Comparison of ENCODE assay signal across 5 cellular contexts in genomic region chr1:219749370-219749769, GRCh38.
"Had no signal": no experiment of that assay in that cellular context is flagged by ENCODE, and none has a peak within 500 bp of the region (broad histone marks: within the 10 kb centered on the region; RNA-seq: fewer than 3 reads in every experiment).

No MANE protein-coding gene starts in this region.

- FAIRE-seq: HTR-8/SVneo had no signal

- H3K27ac ChIP-seq: HL-60 had no signal

- DNase-seq: IMR-90, KBM-7, KG1 had no signal
